ENCODE assay signal across 1 cellular context in the genomic region with DNA sequence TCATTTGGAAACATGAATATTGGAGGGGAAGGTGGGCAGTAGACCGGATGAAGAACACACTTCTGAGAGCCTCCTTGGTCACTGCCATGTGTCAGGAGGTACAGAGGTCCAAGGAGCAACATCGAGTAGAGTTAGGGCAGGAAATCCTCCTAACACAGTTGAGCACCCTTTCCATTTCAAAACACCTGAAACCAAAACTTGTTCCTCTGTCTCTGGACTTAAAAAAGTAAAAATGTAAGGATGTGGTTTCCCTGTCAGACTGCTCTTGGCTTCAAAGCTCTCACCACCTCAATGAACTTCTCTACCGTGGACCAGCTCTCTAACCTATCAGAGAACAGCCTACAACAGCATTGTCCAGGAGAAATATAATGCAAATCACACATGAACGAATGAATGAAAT.
TF ChIP-seq lines count a peak whose summit lies in the region.

No MANE protein-coding gene starts in this region.

TF ChIP-seq in H1, 55 proteins besides CTCF, POLR2A, EP300 and RAD21 (continued from another document):
- TF ChIP-seq, protein P1, sequence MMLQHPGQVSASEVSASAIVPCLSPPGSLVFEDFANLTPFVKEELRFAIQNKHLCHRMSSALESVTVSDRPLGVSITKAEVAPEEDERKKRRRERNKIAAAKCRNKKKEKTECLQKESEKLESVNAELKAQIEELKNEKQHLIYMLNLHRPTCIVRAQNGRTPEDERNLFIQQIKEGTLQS (IDR thresholded peaks at IDR 0.05; ENCODE audit: insufficient read depth, low read depth, low read length), result no peak
- TF ChIP-seq BACH1 (IDR thresholded peaks at IDR 0.05; ENCODE audit: low read length), result no peak
- no peak for TF ChIP-seq FOSL1 (IDR thresholded peaks at IDR 0.05; ENCODE audit: insufficient read depth, low read depth, low read length)
- no peak for TF ChIP-seq SIN3A (conservative IDR thresholded peaks at IDR 0.05 in 1 of 2, IDR thresholded peaks at IDR 0.05 in 1 of 2; ENCODE audit: low read depth in 1 of 2, low read length in 2 of 2)
- no peak for TF ChIP-seq SIX5 (IDR thresholded peaks at IDR 0.05; ENCODE audit: low read depth, low read length)
- TF ChIP-seq JUND (IDR thresholded peaks at IDR 0.05; ENCODE audit: low read length), result no peak
- no peak for TF ChIP-seq POU5F1 (IDR thresholded peaks at IDR 0.05; ENCODE audit: low read depth, low read length)
- TF ChIP-seq CEBPB (IDR thresholded peaks at IDR 0.05; ENCODE audit: low read depth, low read length), result no peak
